1 cellular context compared by ENCODE assay signal in the genomic region with DNA sequence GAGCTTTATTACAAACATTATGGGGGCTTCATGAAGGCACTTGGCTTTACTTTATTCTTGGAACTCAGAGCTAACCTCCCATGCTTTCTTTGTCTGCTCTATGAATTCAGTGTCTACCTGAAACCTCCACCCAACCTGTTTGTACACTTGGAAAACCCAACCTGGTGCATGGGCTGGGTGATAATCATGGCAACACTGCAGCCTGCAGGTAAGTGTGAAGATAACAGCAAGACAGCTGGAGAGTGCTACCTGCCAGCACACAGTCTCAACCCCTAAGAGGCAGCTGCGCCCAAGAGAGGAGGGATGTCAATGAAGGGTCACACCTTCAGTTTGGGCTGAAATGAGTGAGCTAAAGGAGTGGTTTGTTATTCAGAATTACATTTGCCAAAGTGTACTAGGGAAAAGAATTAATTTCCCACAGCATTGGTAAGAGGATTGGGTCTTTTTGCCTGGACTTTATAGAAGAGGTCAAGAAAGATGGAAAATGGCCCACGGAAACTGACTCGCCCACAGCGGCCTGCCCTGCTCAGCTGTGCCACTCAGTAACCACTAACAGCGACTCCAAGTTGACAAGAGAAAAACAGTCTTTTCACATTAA.
TF ChIP-seq lines count a peak whose summit lies in the region.

No MANE protein-coding gene starts in this region.

TF ChIP-seq in HepG2, 621 proteins besides CTCF, POLR2A, EP300 and RAD21 (continued from another document and continues in another):
- TF ChIP-seq ZNF841 (CRISPR knock-in tag; IDR thresholded peaks at IDR 0.05; ENCODE audit: borderline replicate concordance) (no peak), ATF7 (IDR thresholded peaks at IDR 0.05) (no peak), ATF7 (CRISPR knock-in tag; IDR thresholded peaks at IDR 0.05) (no peak), HIVEP1 (CRISPR knock-in tag; IDR thresholded peaks at IDR 0.05) (no peak), CBX2 (IDR thresholded peaks at IDR 0.05; ENCODE audit: low read depth, low read length) (no peak), CBX2 (CRISPR knock-in tag; IDR thresholded peaks at IDR 0.05; ENCODE audit: low read depth) (no peak), ATAD3A (CRISPR knock-in tag; IDR thresholded peaks at IDR 0.05) (no peak), SP2 (CRISPR knock-in tag; IDR thresholded peaks at IDR 0.05) (no peak), PHF5A (CRISPR knock-in tag; IDR thresholded peaks at IDR 0.05; ENCODE audit: low read depth, unreplicated experiment) (no peak), DNMT3B (CRISPR knock-in tag; conservative IDR thresholded peaks at IDR 0.05) (no peak), NR2F2 (IDR thresholded peaks at IDR 0.05; ENCODE audit: borderline replicate concordance, low read depth) (no peak), ZNF207 (IDR thresholded peaks at IDR 0.05; ENCODE audit: borderline replicate concordance) (no peak), ZNF598 (CRISPR knock-in tag; IDR thresholded peaks at IDR 0.05; ENCODE audit: borderline replicate concordance) (no peak), NR2F1 (CRISPR knock-in tag; IDR thresholded peaks at IDR 0.05) (no peak), REL (CRISPR knock-in tag; conservative IDR thresholded peaks at IDR 0.05) (no peak), SALL1 (CRISPR knock-in tag; IDR thresholded peaks at IDR 0.05) (peak; percentile 61), GFI1 (CRISPR knock-in tag; IDR thresholded peaks at IDR 0.05; ENCODE audit: borderline replicate concordance) (no peak), DRAP1 (CRISPR knock-in tag; IDR thresholded peaks at IDR 0.05) (peak; percentile 40; the same call in 1 of the 2 replicates), STAG1 (CRISPR knock-in tag; IDR thresholded peaks at IDR 0.05) (peak; percentile 100), ATM (IDR thresholded peaks at IDR 0.05; ENCODE audit: borderline replicate concordance) (no peak), MXI1 (IDR thresholded peaks at IDR 0.05; ENCODE audit: borderline replicate concordance, low read depth, low read length) (peak; percentile 50; the same call in 1 of the 3 replicates), AGO2 (optimal IDR thresholded peaks at IDR 0.05; ENCODE audit: low read depth, low read length) (no peak), CEBPG (CRISPR knock-in tag; IDR thresholded peaks at IDR 0.05) (peak; percentile 60; the same call in 1 of the 2 replicates), ZMYM2 (CRISPR knock-in tag; IDR thresholded peaks at IDR 0.05) (no peak), ERF (CRISPR knock-in tag; IDR thresholded peaks at IDR 0.05) (peak; percentile 82), YEATS4 (CRISPR knock-in tag; IDR thresholded peaks at IDR 0.05; ENCODE audit: borderline replicate concordance) (0 out of 2 replicates have a peak, but pooled peaks have one; percentile 6), CC2D1A (CRISPR knock-in tag; IDR thresholded peaks at IDR 0.05) (no peak), IKZF4 (CRISPR knock-in tag; IDR thresholded peaks at IDR 0.05; ENCODE audit: borderline replicate concordance, low read depth, not compliant biosample characterization) (peak; percentile 7), XBP1 (CRISPR knock-in tag; IDR thresholded peaks at IDR 0.05) (no peak), THRA (CRISPR knock-in tag; IDR thresholded peaks at IDR 0.05; ENCODE audit: borderline replicate concordance) (peak; percentile 29; the same call in 1 of the 2 replicates), KLF12 (CRISPR knock-in tag; IDR thresholded peaks at IDR 0.05; ENCODE audit: borderline replicate concordance) (no peak), ZNF619 (CRISPR knock-in tag; IDR thresholded peaks at IDR 0.05) (0 out of 2 replicates have a peak, but pooled peaks have one; percentile 64), ZNF580 (CRISPR knock-in tag; IDR thresholded peaks at IDR 0.05; ENCODE audit: borderline replicate concordance, low read depth) (peak; percentile 91; the same call in 1 of the 2 replicates), MXD4 (CRISPR knock-in tag; IDR thresholded peaks at IDR 0.05) (peak; percentile 61; the same call in 1 of the 2 replicates), MBD4 (IDR thresholded peaks at IDR 0.05; ENCODE audit: borderline replicate concordance, low read length) (no peak), CCAR2 (optimal IDR thresholded peaks at IDR 0.05; ENCODE audit: low read depth, low read length) (no peak), MAFF (IDR thresholded peaks at IDR 0.05; ENCODE audit: low read depth, low read length) (no peak), ZNF678 (CRISPR knock-in tag; IDR thresholded peaks at IDR 0.05) (no peak), TP53 (CRISPR knock-in tag; conservative IDR thresholded peaks at IDR 0.05) (no peak), SIX4 (CRISPR knock-in tag; IDR thresholded peaks at IDR 0.05) (no peak), HCFC1 (IDR thresholded peaks at IDR 0.05; ENCODE audit: low read depth, low read length) (no peak), REXO4 (CRISPR knock-in tag; IDR thresholded peaks at IDR 0.05; ENCODE audit: borderline replicate concordance) (no peak), ZNF878 (CRISPR knock-in tag; IDR thresholded peaks at IDR 0.05) (0 out of 2 replicates have a peak, but pooled peaks have one; percentile 13), ZNF18 (CRISPR knock-in tag; IDR thresholded peaks at IDR 0.05; ENCODE audit: insufficient replicate concordance) (no peak), KDM2A (CRISPR knock-in tag; IDR thresholded peaks at IDR 0.05; ENCODE audit: borderline replicate concordance, low read depth) (peak; percentile 58; the same call in 1 of the 2 replicates), HMG20A (CRISPR knock-in tag; IDR thresholded peaks at IDR 0.05; ENCODE audit: borderline replicate concordance) (no peak), MAX (IDR thresholded peaks at IDR 0.05) (peak; percentile 33; the same call in 1 of the 2 replicates)
- TF ChIP-seq, protein P1, sequence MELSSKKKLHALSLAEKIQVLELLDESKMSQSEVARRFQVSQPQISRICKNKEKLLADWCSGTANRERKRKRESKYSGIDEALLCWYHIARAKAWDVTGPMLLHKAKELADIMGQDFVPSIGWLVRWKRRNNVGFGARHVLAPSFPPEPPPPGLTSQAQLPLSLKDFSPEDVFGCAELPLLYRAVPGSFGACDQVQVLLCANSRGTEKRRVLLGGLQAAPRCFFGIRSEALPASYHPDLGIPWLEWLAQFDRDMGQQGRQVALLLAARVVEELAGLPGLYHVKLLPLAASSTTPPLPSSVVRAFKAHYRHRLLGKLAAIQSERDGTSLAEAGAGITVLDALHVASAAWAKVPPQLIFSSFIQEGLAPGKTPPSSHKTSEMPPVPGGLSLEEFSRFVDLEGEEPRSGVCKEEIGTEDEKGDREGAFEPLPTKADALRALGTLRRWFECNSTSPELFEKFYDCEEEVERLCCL (CRISPR knock-in tag; IDR thresholded peaks at IDR 0.05; ENCODE audit: borderline replicate concordance): no peak; the same call in 1 of the 2 replicates
- TF ChIP-seq, protein P2, sequence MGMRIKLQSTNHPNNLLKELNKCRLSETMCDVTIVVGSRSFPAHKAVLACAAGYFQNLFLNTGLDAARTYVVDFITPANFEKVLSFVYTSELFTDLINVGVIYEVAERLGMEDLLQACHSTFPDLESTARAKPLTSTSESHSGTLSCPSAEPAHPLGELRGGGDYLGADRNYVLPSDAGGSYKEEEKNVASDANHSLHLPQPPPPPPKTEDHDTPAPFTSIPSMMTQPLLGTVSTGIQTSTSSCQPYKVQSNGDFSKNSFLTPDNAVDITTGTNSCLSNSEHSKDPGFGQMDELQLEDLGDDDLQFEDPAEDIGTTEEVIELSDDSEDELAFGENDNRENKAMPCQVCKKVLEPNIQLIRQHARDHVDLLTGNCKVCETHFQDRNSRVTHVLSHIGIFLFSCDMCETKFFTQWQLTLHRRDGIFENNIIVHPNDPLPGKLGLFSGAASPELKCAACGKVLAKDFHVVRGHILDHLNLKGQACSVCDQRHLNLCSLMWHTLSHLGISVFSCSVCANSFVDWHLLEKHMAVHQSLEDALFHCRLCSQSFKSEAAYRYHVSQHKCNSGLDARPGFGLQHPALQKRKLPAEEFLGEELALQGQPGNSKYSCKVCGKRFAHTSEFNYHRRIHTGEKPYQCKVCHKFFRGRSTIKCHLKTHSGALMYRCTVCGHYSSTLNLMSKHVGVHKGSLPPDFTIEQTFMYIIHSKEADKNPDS (CRISPR knock-in tag; IDR thresholded peaks at IDR 0.05): 0 out of 2 replicates have a peak, but pooled peaks have one; percentile 34
- TF ChIP-seq, protein P3, sequence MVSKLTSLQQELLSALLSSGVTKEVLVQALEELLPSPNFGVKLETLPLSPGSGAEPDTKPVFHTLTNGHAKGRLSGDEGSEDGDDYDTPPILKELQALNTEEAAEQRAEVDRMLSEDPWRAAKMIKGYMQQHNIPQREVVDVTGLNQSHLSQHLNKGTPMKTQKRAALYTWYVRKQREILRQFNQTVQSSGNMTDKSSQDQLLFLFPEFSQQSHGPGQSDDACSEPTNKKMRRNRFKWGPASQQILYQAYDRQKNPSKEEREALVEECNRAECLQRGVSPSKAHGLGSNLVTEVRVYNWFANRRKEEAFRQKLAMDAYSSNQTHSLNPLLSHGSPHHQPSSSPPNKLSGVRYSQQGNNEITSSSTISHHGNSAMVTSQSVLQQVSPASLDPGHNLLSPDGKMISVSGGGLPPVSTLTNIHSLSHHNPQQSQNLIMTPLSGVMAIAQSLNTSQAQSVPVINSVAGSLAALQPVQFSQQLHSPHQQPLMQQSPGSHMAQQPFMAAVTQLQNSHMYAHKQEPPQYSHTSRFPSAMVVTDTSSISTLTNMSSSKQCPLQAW (CRISPR knock-in tag; IDR thresholded peaks at IDR 0.05): peak; percentile 75
- TF ChIP-seq, protein P4, sequence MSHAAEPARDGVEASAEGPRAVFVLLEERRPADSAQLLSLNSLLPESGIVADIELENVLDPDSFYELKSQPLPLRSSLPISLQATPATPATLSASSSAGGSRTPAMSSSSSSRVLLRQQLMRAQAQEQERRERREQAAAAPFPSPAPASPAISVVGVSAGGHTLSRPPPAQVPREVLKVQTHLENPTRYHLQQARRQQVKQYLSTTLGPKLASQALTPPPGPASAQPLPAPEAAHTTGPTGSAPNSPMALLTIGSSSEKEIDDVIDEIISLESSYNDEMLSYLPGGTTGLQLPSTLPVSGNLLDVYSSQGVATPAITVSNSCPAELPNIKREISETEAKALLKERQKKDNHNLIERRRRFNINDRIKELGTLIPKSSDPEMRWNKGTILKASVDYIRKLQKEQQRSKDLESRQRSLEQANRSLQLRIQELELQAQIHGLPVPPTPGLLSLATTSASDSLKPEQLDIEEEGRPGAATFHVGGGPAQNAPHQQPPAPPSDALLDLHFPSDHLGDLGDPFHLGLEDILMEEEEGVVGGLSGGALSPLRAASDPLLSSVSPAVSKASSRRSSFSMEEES (CRISPR knock-in tag; IDR thresholded peaks at IDR 0.05): 0 out of 2 replicates have a peak, but pooled peaks have one; percentile 19
- TF ChIP-seq, protein P5, sequence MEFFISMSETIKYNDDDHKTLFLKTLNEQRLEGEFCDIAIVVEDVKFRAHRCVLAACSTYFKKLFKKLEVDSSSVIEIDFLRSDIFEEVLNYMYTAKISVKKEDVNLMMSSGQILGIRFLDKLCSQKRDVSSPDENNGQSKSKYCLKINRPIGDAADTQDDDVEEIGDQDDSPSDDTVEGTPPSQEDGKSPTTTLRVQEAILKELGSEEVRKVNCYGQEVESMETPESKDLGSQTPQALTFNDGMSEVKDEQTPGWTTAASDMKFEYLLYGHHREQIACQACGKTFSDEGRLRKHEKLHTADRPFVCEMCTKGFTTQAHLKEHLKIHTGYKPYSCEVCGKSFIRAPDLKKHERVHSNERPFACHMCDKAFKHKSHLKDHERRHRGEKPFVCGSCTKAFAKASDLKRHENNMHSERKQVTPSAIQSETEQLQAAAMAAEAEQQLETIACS (CRISPR knock-in tag; IDR thresholded peaks at IDR 0.05): 0 out of 2 replicates have a peak, but pooled peaks have one; percentile 3
